In genomic region chr17:48150602-48151001, GRCh38 we compare ENCODE assay signal across 26 cellular contexts.
"Had no signal": no experiment of that assay in that cellular context is flagged by ENCODE, and none has a peak within 500 bp of the region (broad histone marks: within the 10 kb centered on the region; RNA-seq: fewer than 3 reads in every experiment).

No MANE protein-coding gene starts in this region.

- H3K27ac Mint-ChIP-seq: effector memory CD8-positive, alpha-beta T cell had no signal

- H3K36me3 ChIP-seq: gastrocnemius medialis, suprapubic skin, tibial artery had no signal

- H3K4me2 ChIP-seq: hepatocyte had no signal

- H3K4me3 Mint-ChIP-seq: effector memory CD8-positive, alpha-beta T cell; naive thymus-derived CD4-positive, alpha-beta T cell had no signal

- H3K27ac ChIP-seq: gastrocnemius medialis, hepatocyte, spleen, suprapubic skin, tibial artery, VCaP had no signal

- DNase-seq: activated CD4-positive, alpha-beta T cell treated with anti-CD3 and anti-CD28 coated beads for 48 hours; activated CD4-positive, alpha-beta T cell treated with anti-CD3 and anti-CD28 coated beads, Interleukin-2, amount 50 U/mL, for 48 hours; activated CD8-positive, alpha-beta memory T cell treated with anti-CD3 and anti-CD28 coated beads for 24 hours; activated gamma-delta T cell; activated naive CD4-positive, alpha-beta T cell treated with anti-CD3 and anti-CD28 coated beads, Interleukin-2, amount 50 U/mL, for 16 hours; amygdala; caudate nucleus; cortex of kidney; effector memory CD8-positive, alpha-beta T cell; erythroblast; gastrocnemius medialis; glutamatergic neuron; islet precursor cell; left cardiac atrium; left ventricle myocardium superior; midbrain; naive thymus-derived CD4-positive, alpha-beta T cell; right cardiac atrium; spleen; stimulated activated naive CD4-positive, alpha-beta T cell; T-helper 9 cell; tibial artery had no signal

- H3K27me3 Mint-ChIP-seq: effector memory CD8-positive, alpha-beta T cell; naive thymus-derived CD4-positive, alpha-beta T cell had no signal

- ATAC-seq: activated CD4-positive, CD25-positive, alpha-beta regulatory T cell treated with anti-CD3 and anti-CD28 coated beads, Interleukin-2, amount 50 U/mL, for 24 hours; effector memory CD8-positive, alpha-beta T cell; gastrocnemius medialis; left cardiac atrium; left ventricle myocardium superior; naive thymus-derived CD4-positive, alpha-beta T cell; right cardiac atrium had no signal

- H3K4me3 ChIP-seq: gastrocnemius medialis, hepatocyte, spleen, suprapubic skin, tibial artery had no signal

- H3K9me3 ChIP-seq: gastrocnemius medialis, spleen, suprapubic skin, tibial artery had no signal

- H3K79me2 ChIP-seq: hepatocyte had no signal

- H2AFZ ChIP-seq: hepatocyte had no signal

- H3K4me1 ChIP-seq: gastrocnemius medialis, suprapubic skin, tibial artery had no signal

- H3K9me3 Mint-ChIP-seq: effector memory CD8-positive, alpha-beta T cell; naive thymus-derived CD4-positive, alpha-beta T cell had no signal
